Comparison of ENCODE assay signal across 24 cellular contexts in the genomic region with DNA sequence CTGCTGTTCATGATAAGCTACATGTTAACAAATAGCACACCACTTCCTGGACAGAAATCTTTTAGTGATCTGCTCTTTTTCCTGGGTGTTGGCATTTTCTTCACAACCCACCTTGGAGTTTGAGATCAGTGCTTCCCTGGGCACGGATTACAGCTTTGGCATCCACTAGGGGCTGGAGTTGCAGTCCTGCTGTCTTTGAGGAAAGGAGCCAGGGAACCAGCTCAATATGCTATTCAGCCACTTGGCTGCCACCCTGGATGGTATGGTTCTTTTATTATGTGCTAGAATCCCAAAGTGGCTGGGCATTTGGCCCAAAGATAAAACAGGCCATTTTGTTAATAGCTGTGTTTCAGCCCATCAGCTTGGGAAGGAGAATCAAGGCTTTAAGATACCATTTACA. TPM values are rescaled to one million over a fixed set of nuclear protein-coding genes. Genes with fewer than 3 reads are reported as not detected.
DNase-seq lines count a peak whose midpoint lies in the region; ATAC-seq and TF ChIP-seq lines count a peak whose summit lies in the region.
"Had no signal": no experiment of that assay in that cellular context is flagged by ENCODE, and none has a peak within 500 bp of the region (broad histone marks: within the 10 kb centered on the region; RNA-seq: fewer than 3 reads in every experiment).

No MANE protein-coding gene starts in this region.

- no peaks in the 10 kb centered on the region for H3K27me3 Mint-ChIP-seq in GM23338 (ENCODE audit: insufficient read depth, low read depth, poor library complexity)

- no peaks in the 10 kb centered on the region for H3K9me3 Mint-ChIP-seq in GM23338
- H3K9me3 Mint-ChIP-seq: activated naive CD8-positive, alpha-beta T cell treated with anti-CD3 and anti-CD28 coated beads for 36 hours; activated T-helper 17 cell treated with anti-CD3 and anti-CD28 coated beads, Interleukin-2, amount 50 U/mL, for 72 hours; dendritic cell treated with granulocyte-macrophage colony-stimulating factor and Interleukin-4, amounts not matched to agents 40 ng/mL and 50 ng/mL, for 4 days; HFFc6; neural crest cell had no signal

- CTCF ChIA-PET in HEK293T (lab: Yijun Ruan, JAX): interaction anchor here (0.5 to 1.1 kb wide), 4 partner anchors 117 to 312 kb away, joined by 3 read pairs; no protein-coding TSS in a partner anchor

- TF ChIP-seq CTCF in GM23338 (conservative IDR thresholded peaks at IDR 0.05; ENCODE audit: low read depth in 2 of 2) (no peak), OCI-LY3 (IDR thresholded peaks at IDR 0.05; ENCODE audit: low read depth, low read length) (no peak)

- H3K9ac ChIP-seq in OCI-LY3 (ENCODE audit: low read length): no peak overlapping the region

- H3K4me2 ChIP-seq in GM23338 (no peak overlapping the region), OCI-LY3 (ENCODE audit: low read length) (no peak overlapping the region)

- H3K9me3 ChIP-seq in OCI-LY3 (ENCODE audit: insufficient read depth, low read length): no peaks in the 10 kb centered on the region
- H3K9me3 ChIP-seq: body of pancreas, heart left ventricle, left lung, psoas muscle, tibial artery had no signal

- no peaks in the 10 kb centered on the region for H3K79me2 ChIP-seq in GM23338 (replicated peaks; ENCODE audit: insufficient read depth)
- H3K79me2 ChIP-seq in OCI-LY3 (ENCODE audit: low read length): no peaks in the 10 kb centered on the region

- peaks cover 4% of the 10 kb centered on the region; the same call in 1 of the 3 replicates for H3K4me1 Mint-ChIP-seq in GM23338
- H3K4me1 Mint-ChIP-seq: activated naive CD8-positive, alpha-beta T cell treated with anti-CD3 and anti-CD28 coated beads for 36 hours; activated T-helper 17 cell treated with anti-CD3 and anti-CD28 coated beads, Interleukin-2, amount 50 U/mL, for 72 hours; neural crest cell had no signal

- H3K27ac ChIP-seq in GM23338 (ENCODE audit: low read depth) (no peak overlapping the region), OCI-LY3 (ENCODE audit: low read length) (no peak overlapping the region)
- H3K27ac ChIP-seq: body of pancreas, heart left ventricle, left lung, psoas muscle, tibial artery had no signal

- H3K4me1 ChIP-seq in GM23338 (ENCODE audit: insufficient read depth): no peaks in the 10 kb centered on the region
- no peaks in the 10 kb centered on the region for H3K4me1 ChIP-seq in OCI-LY3 (ENCODE audit: low read length)
- H3K4me1 ChIP-seq: body of pancreas, left lung, psoas muscle, tibial artery had no signal

- H3K36me3 ChIP-seq in GM23338 (ENCODE audit: insufficient read depth): no peaks in the 10 kb centered on the region
- no peaks in the 10 kb centered on the region for H3K36me3 ChIP-seq in OCI-LY3 (replicated peaks; ENCODE audit: low read depth, low read length)
- H3K36me3 ChIP-seq: heart left ventricle, left lung, tibial artery had no signal

- H3K27ac Mint-ChIP-seq in GM23338: no peak overlapping the region
- H3K27ac Mint-ChIP-seq: activated naive CD8-positive, alpha-beta T cell treated with anti-CD3 and anti-CD28 coated beads for 36 hours; activated T-helper 17 cell treated with anti-CD3 and anti-CD28 coated beads, Interleukin-2, amount 50 U/mL, for 72 hours; dendritic cell treated with granulocyte-macrophage colony-stimulating factor and Interleukin-4, amounts not matched to agents 40 ng/mL and 50 ng/mL, for 4 days; HFFc6 had no signal

- H4K20me1 ChIP-seq in GM23338 (replicated peaks; ENCODE audit: insufficient read depth) (no peaks in the 10 kb centered on the region), OCI-LY3 (ENCODE audit: insufficient read depth, low read length) (no peaks in the 10 kb centered on the region)

- H3K27me3 ChIP-seq in GM23338 (ENCODE audit: insufficient read depth) (no peaks in the 10 kb centered on the region), OCI-LY3 (ENCODE audit: low read depth, low read length) (0 out of 2 replicates have a peak, but pooled peaks cover 13% of the 10 kb centered on the region)
- H3K27me3 ChIP-seq: body of pancreas had no signal

- H3K4me3 ChIP-seq in GM23338: no peak overlapping the region
- H3K4me3 ChIP-seq in OCI-LY3 (ENCODE audit: low read length): no peak overlapping the region
- H3K4me3 ChIP-seq: body of pancreas, heart left ventricle, left lung, psoas muscle, tibial artery had no signal

- no peak overlapping the region for H3K4me3 Mint-ChIP-seq in GM23338
- H3K4me3 Mint-ChIP-seq: activated naive CD8-positive, alpha-beta T cell treated with anti-CD3 and anti-CD28 coated beads for 36 hours; activated T-helper 17 cell treated with anti-CD3 and anti-CD28 coated beads, Interleukin-2, amount 50 U/mL, for 72 hours; dendritic cell treated with granulocyte-macrophage colony-stimulating factor and Interleukin-4, amounts not matched to agents 40 ng/mL and 50 ng/mL, for 4 days; HFFc6; neural crest cell had no signal

- H3K36me3 Mint-ChIP-seq in GM23338 (ENCODE audit: low read depth): no peaks in the 10 kb centered on the region
- H3K36me3 Mint-ChIP-seq: activated naive CD8-positive, alpha-beta T cell treated with anti-CD3 and anti-CD28 coated beads for 36 hours had no signal

- no peaks in the 10 kb centered on the region for H3F3A ChIP-seq in GM23338 (replicated peaks; ENCODE audit: low read depth)

- no peaks in the 10 kb centered on the region for H3K9me2 ChIP-seq in GM23338 (ENCODE audit: insufficient read depth)

- peak; percentile 56 for DNase-seq in CMK (ENCODE audit: low read depth)
- DNase-seq in GM23338 (ENCODE audit: low spot score): no peak
- peak; percentile 49 to 78 for DNase-seq in cerebellar nuclear complex (lab: John Stamatoyannopoulos, UW)
- no peak for DNase-seq in central memory CD4-positive, alpha-beta T cell
- no peak for DNase-seq in HEK293T (ENCODE audit: extremely low spot score)
- DNase-seq in NCI-H226: no peak
- DNase-seq: activated CD4-positive, alpha-beta T cell treated with anti-CD3 and anti-CD28 coated beads, Interleukin-2, amount 50 U/mL, for 1 hour; activated naive CD8-positive, alpha-beta T cell treated with anti-CD3 and anti-CD28 coated beads for 36 hours; AML-193; body of pancreas; heart left ventricle; HFFc6; left lung; NCI-H1436 treated with DMSO at 0.1 percent for 48 hours; NCI-H345; psoas muscle; small intestine; stimulated activated naive CD4-positive, alpha-beta T cell treated with Interleukin-2 at 50 U/mL for 16 hours; SW 1271; tibial artery had no signal

- H2AFZ ChIP-seq in GM23338: no peak overlapping the region
- H2AFZ ChIP-seq in OCI-LY3 (ENCODE audit: low read depth, low read length): peak overlapping the region; percentile 49; the same call in 1 of the 2 replicates

- POLR2A ChIA-PET in HEK293T (lab: Yijun Ruan, JAX): interaction anchor here (1.5 kb wide), 1 partner anchor 37 kb away, joined by 3 read pairs; no protein-coding TSS in a partner anchor

- peak; percentile 29; the same call in 1 of the 3 replicates for ATAC-seq in GM23338
- ATAC-seq: activated T-helper 17 cell treated with anti-CD3 and anti-CD28 coated beads, Interleukin-2, amount 50 U/mL, for 72 hours; body of pancreas; left lung; psoas muscle had no signal

TF ChIP-seq in GM23338, 12 proteins besides CTCF, POLR2A, EP300 and RAD21 (continues in another document):
- TF ChIP-seq, protein P1, sequence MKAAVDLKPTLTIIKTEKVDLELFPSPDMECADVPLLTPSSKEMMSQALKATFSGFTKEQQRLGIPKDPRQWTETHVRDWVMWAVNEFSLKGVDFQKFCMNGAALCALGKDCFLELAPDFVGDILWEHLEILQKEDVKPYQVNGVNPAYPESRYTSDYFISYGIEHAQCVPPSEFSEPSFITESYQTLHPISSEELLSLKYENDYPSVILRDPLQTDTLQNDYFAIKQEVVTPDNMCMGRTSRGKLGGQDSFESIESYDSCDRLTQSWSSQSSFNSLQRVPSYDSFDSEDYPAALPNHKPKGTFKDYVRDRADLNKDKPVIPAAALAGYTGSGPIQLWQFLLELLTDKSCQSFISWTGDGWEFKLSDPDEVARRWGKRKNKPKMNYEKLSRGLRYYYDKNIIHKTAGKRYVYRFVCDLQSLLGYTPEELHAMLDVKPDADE (IDR thresholded peaks at IDR 0.05): no peak

TF ChIP-seq in HEK293T, 16 proteins besides CTCF, POLR2A, EP300 and RAD21:
- no peak for TF ChIP-seq FOXA1 (IDR thresholded peaks at IDR 0.05)
- TF ChIP-seq, protein P2, sequence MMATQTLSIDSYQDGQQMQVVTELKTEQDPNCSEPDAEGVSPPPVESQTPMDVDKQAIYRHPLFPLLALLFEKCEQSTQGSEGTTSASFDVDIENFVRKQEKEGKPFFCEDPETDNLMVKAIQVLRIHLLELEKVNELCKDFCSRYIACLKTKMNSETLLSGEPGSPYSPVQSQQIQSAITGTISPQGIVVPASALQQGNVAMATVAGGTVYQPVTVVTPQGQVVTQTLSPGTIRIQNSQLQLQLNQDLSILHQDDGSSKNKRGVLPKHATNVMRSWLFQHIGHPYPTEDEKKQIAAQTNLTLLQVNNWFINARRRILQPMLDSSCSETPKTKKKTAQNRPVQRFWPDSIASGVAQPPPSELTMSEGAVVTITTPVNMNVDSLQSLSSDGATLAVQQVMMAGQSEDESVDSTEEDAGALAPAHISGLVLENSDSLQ (IDR thresholded peaks at IDR 0.05): no peak
- no peak for TF ChIP-seq LEF1 (IDR thresholded peaks at IDR 0.05; ENCODE audit: borderline replicate concordance)
- TF ChIP-seq BHLHE40 (IDR thresholded peaks at IDR 0.05; ENCODE audit: borderline replicate concordance): no peak
- TF ChIP-seq ELF4 (IDR thresholded peaks at IDR 0.05): no peak
- TF ChIP-seq FOXM1 (IDR thresholded peaks at IDR 0.05; ENCODE audit: borderline replicate concordance): no peak
- TF ChIP-seq CTBP1 (IDR thresholded peaks at IDR 0.05; ENCODE audit: borderline replicate concordance): no peak
- TF ChIP-seq HDGF (IDR thresholded peaks at IDR 0.05; ENCODE audit: borderline replicate concordance): no peak
- no peak for TF ChIP-seq NFRKB (IDR thresholded peaks at IDR 0.05)
- TF ChIP-seq TARDBP (IDR thresholded peaks at IDR 0.05): no peak
TF ChIP-seq in HEK293T: peak in this region for 0.

RNA-seq across cellular contexts. Expression of a gene that starts 55.7 kb away (rescaled TPM):
- total RNA-seq in GM23338 (2014; rRNA removed; shearing (Covaris generic)): 188 TPM in 2 replicates
- polyA plus RNA-seq in GM23338 (2016; fragmentation: Nextera tagmentation; extraction: Ambion mirVana): 80.0 and 96.4 TPM in 2 replicates

Comparison
In these comparisons a context has a peak if more than half of its experiments do, and no peak if none do; other contexts are left out.
1. DNase-seq: peak in CMK (single experiment) and cerebellar nuclear complex (2 of 2); none in GM23338 (single experiment), central memory CD4-positive, alpha-beta T cell (single experiment), HEK293T (single experiment) and NCI-H226 (single experiment).